In the genomic region with DNA sequence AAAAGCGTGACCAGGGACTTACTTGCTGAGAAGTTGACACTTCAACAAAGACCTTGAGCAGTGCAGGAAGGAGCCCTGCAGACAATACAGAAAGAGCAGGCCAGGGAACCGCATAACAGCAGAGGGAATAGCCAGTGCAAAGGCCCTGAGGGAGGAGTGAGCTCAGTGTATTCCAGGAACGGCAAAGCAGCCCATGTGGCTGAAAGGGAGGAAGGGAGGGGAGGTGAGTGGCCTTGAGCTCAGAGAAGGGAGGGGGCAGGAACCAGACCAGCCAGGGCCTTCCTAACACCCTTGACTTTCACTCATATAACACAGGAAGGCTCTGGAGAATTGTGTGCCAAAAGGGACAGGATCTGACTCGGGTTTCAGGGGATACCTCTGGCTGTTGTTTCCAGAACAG, we compare ENCODE assay signal across 17 cellular contexts.
A peak's percentile ranks its signal among the peaks of the same experiment; 100 is the strongest.
DNase-seq lines count a peak whose midpoint lies in the region; ATAC-seq and TF ChIP-seq lines count a peak whose summit lies in the region.
"Had no signal": no experiment of that assay in that cellular context is flagged by ENCODE, and none has a peak within 500 bp of the region (broad histone marks: within the 10 kb centered on the region; RNA-seq: fewer than 3 reads in every experiment).

No MANE protein-coding gene starts in this region.

- H3K9me3 Mint-ChIP-seq in type B pancreatic cell: no peaks in the 10 kb centered on the region
- H3K9me3 Mint-ChIP-seq in progenitor cell of endocrine pancreas (ENCODE audit: low read depth): no peaks in the 10 kb centered on the region

- H2BK15ac ChIP-seq in mesendoderm (replicated peaks; ENCODE audit: low read depth): no peak overlapping the region

- H3K36me3 ChIP-seq in mesendoderm (ENCODE audit: control insufficient read depth, insufficient read depth, low read length): no peaks in the 10 kb centered on the region
- H3K36me3 ChIP-seq: MG63 had no signal

- ATAC-seq in left ventricle myocardium superior (peak; percentile 36), Right ventricle myocardium inferior (no peak)
- ATAC-seq: A549 had no signal

- no peak overlapping the region for H3K4ac ChIP-seq in mesendoderm (ENCODE audit: low read depth, low read length)

- H3K36me3 Mint-ChIP-seq in type B pancreatic cell (no peaks in the 10 kb centered on the region), progenitor cell of endocrine pancreas (ENCODE audit: insufficient read depth) (no peaks in the 10 kb centered on the region)

- H3K9ac ChIP-seq in mesendoderm (ENCODE audit: low read length): no peak overlapping the region

- H3K27ac ChIP-seq in mesendoderm (ENCODE audit: low read depth, low read length): no peak overlapping the region
- H3K27ac ChIP-seq: A549, C4-2B had no signal

- WGBS in mesendoderm (ENCODE audit: extremely low coverage, insufficient coverage, low lambda C conversion rate): no CpG with 5 or more reads among the region's 4 CpGs

- no peak overlapping the region for H3K18ac ChIP-seq in mesendoderm (ENCODE audit: low read length)

- no peaks in the 10 kb centered on the region for H3K27me3 ChIP-seq in mesendoderm (ENCODE audit: insufficient read depth, low read length, poor library complexity)
- H3K27me3 ChIP-seq: MG63 had no signal

- peaks cover 6% of the 10 kb centered on the region for H3K4me1 Mint-ChIP-seq in type B pancreatic cell (ENCODE audit: unreplicated experiment)
- peaks cover 1% of the 10 kb centered on the region for H3K4me1 Mint-ChIP-seq in progenitor cell of endocrine pancreas (ENCODE audit: low read depth)

- H3K79me2 ChIP-seq in mesendoderm (ENCODE audit: control insufficient read depth, insufficient read depth, low read length): no peaks in the 10 kb centered on the region

- no peaks in the 10 kb centered on the region for H3K4me1 ChIP-seq in mesendoderm (ENCODE audit: control insufficient read depth, low read depth, low read length)

- H3K4me3 Mint-ChIP-seq in type B pancreatic cell: no peak overlapping the region
- H3K4me3 Mint-ChIP-seq in progenitor cell of endocrine pancreas (ENCODE audit: low read depth): no peak overlapping the region

- H4K5ac ChIP-seq in mesendoderm (ENCODE audit: low read length): no peak overlapping the region

- peak overlapping the region; percentile 20 for H3K27ac Mint-ChIP-seq in type B pancreatic cell
- H3K27ac Mint-ChIP-seq in progenitor cell of endocrine pancreas: no peak overlapping the region

- no peak overlapping the region for H3K23ac ChIP-seq in mesendoderm (ENCODE audit: low read length)

- H2BK5ac ChIP-seq in mesendoderm (ENCODE audit: low read length): no peak overlapping the region

- no peak for TF ChIP-seq CTCF in type B pancreatic cell (conservative IDR thresholded peaks at IDR 0.05)
- TF ChIP-seq CTCF in progenitor cell of endocrine pancreas (IDR thresholded peaks at IDR 0.05; ENCODE audit: unreplicated experiment): no peak

- H3K4me2 ChIP-seq in mesendoderm (ENCODE audit: low read length): no peak overlapping the region
- H3K4me2 ChIP-seq: A549 had no signal

- DNase-seq in left ventricle myocardium superior (no peak), Right ventricle myocardium inferior (ENCODE audit: missing footprints) (no peak), dermis blood vessel endothelial cell (peak; percentile 29), mesendoderm (peak; percentile 54), type B pancreatic cell (ENCODE audit: extremely low spot score, unreplicated experiment) (no peak), progenitor cell of endocrine pancreas (ENCODE audit: low spot score, unreplicated experiment) (no peak), medulla oblongata (ENCODE audit: extremely low spot score) (no peak)
- no peak for DNase-seq in activated T-cell treated with anti-CD3 and anti-CD28 coated beads, Interleukin-2, amount 50 U/mL, for 1 hour
- DNase-seq: COR-L47, GOT3, MG63, NCI-H1092 treated with DMSO at 0.1 percent for 48 hours, NCI-H187, NCI-H446 treated with DMSO at 0.1 percent for 48 hours, SIG-M5 had no signal

- H2AK5ac ChIP-seq in mesendoderm (ENCODE audit: low read length): no peak overlapping the region

- H4K8ac ChIP-seq in mesendoderm (ENCODE audit: low read depth, low read length): no peak overlapping the region

- H3K4me3 ChIP-seq in mesendoderm (ENCODE audit: low read length): no peak overlapping the region
- H3K4me3 ChIP-seq: A549, MG63 had no signal

- H3K27me3 Mint-ChIP-seq in type B pancreatic cell (no peaks in the 10 kb centered on the region), progenitor cell of endocrine pancreas (peaks cover 3% of the 10 kb centered on the region)

- intact Hi-C loops in left ventricle myocardium superior (cut with micrococcal nuclease) (no loop called here), Right ventricle myocardium inferior (cut with DNase I) (no loop called here)

- H2BK120ac ChIP-seq in mesendoderm (ENCODE audit: low read depth, low read length): no peak overlapping the region

- no peak overlapping the region for H3K56ac ChIP-seq in mesendoderm (ENCODE audit: low read length)

- no peaks in the 10 kb centered on the region for H3K79me1 ChIP-seq in mesendoderm (ENCODE audit: low read length)

Comparison
In these comparisons a context has a peak if more than half of its experiments do, and no peak if none do; other contexts are left out.
1. DNase-seq: peak in dermis blood vessel endothelial cell (single experiment) and mesendoderm (single experiment); none in left ventricle myocardium superior (single experiment), Right ventricle myocardium inferior (single experiment), type B pancreatic cell (single experiment), activated T-cell treated with anti-CD3 and anti-CD28 coated beads, Interleukin-2, amount 50 U/mL, for 1 hour (single experiment), progenitor cell of endocrine pancreas (single experiment) and medulla oblongata (single experiment).